Comparison of ENCODE assay signal across 8 cellular contexts in genomic region chr11:72584293-72584921, GRCh38.
DNase-seq lines count a peak whose midpoint lies in the region; ATAC-seq and TF ChIP-seq lines count a peak whose summit lies in the region.

No MANE protein-coding gene starts in this region.

- intact Hi-C loops in body of pancreas (cut with DNase I), result no loop called here
- intact Hi-C loops in lower lobe of right lung (cut with DNase I), result no loop called here
- intact Hi-C loops in uterus (cut with DNase I; ENCODE audit: low total_unique reads), result loop anchor here (10.0 kb wide), 1 partner anchor 60 kb away; no protein-coding TSS in a partner anchor

- H3K36me3 ChIP-seq in body of pancreas (replicated peaks in 1 of 2; ENCODE audit: insufficient read depth in 1 of 2, low read depth in 2 of 2) (no peaks in the 10 kb centered on the region), lower lobe of right lung (peaks cover 8% of the 10 kb centered on the region), uterus (no peaks in the 10 kb centered on the region)

- TF ChIP-seq POLR2A in body of pancreas (IDR thresholded peaks at IDR 0.05), result peak in 1 of 3 donors; percentile 15
- no peak for TF ChIP-seq POLR2A in uterus (IDR thresholded peaks at IDR 0.05)

- DNase-seq in T-helper 22 cell (ENCODE audit: low read depth) (peak; percentile 20), body of pancreas (peak in 3 of 4 donors; percentile 27 to 79 (median 32)), lower lobe of right lung (peak; percentile 86), GF-D8 (lab: John Stamatoyannopoulos, UW) (no peak), uterus (no peak), NCI-H1105 (lab: John Stamatoyannopoulos, UW) (no peak)
- peak; percentile 8 to 17 for DNase-seq in stimulated activated CD8-positive, alpha-beta memory T cell treated with anti-CD3 and anti-CD28 coated beads, Interleukin-7, amount 100 ng/mL, for 1 hour (ENCODE audit: low read depth in 2 of 2)

- no peak for TF ChIP-seq CTCF in body of pancreas (IDR thresholded peaks at IDR 0.05)
- TF ChIP-seq CTCF in lower lobe of right lung (IDR thresholded peaks at IDR 0.05), result no peak
- no peak for TF ChIP-seq CTCF in uterus (IDR thresholded peaks at IDR 0.05)

- WGBS in body of pancreas, 2 donors, result 7 to 41% methylated on average over 17 to 52 of the region's 59 CpGs

- H3K27me3 ChIP-seq in body of pancreas, result peaks cover 0 to 12% of the 10 kb centered on the region in 2 donors
- peaks cover 38% of the 10 kb centered on the region for H3K27me3 ChIP-seq in lower lobe of right lung (ENCODE audit: low read depth)
- peaks cover 0 to 7% of the 10 kb centered on the region in 2 donors for H3K27me3 ChIP-seq in uterus

- no peaks in the 10 kb centered on the region for H3K9me3 ChIP-seq in body of pancreas
- no peaks in the 10 kb centered on the region for H3K9me3 ChIP-seq in lower lobe of right lung
- no peaks in the 10 kb centered on the region for H3K9me3 ChIP-seq in uterus

- H3K4me1 ChIP-seq in body of pancreas (peaks cover 9% of the 10 kb centered on the region), lower lobe of right lung (peaks cover 20% of the 10 kb centered on the region), uterus (peaks cover 0 to 6% of the 10 kb centered on the region in 2 donors)

- H3K27ac ChIP-seq in body of pancreas (peak overlapping the region in 1 of 4 donors; percentile 13), lower lobe of right lung (no peak overlapping the region), uterus (no peak overlapping the region)

- no peak overlapping the region for H3K4me3 ChIP-seq in body of pancreas
- H3K4me3 ChIP-seq in lower lobe of right lung, result peak overlapping the region; percentile 28
- no peak overlapping the region for H3K4me3 ChIP-seq in uterus

- ATAC-seq in body of pancreas, result no peak
- peak; percentile 69 to 78 for ATAC-seq in lower lobe of right lung
- ATAC-seq in GM19328 (IDR thresholded peaks at IDR 0.05; ENCODE audit: unreplicated experiment), result no peak

Comparison
In these comparisons a context has a peak if more than half of its experiments do, and no peak if none do; other contexts are left out.
1. DNase-seq: peak in T-helper 22 cell (single experiment), body of pancreas (3 of 4), lower lobe of right lung (single experiment) and stimulated activated CD8-positive, alpha-beta memory T cell treated with anti-CD3 and anti-CD28 coated beads, Interleukin-7, amount 100 ng/mL, for 1 hour (2 of 2); none in GF-D8 (single experiment), uterus (0 of 2) and NCI-H1105 (single experiment).
2. ATAC-seq: peak in lower lobe of right lung (2 of 2); none in body of pancreas (single experiment) and GM19328 (single experiment).